8 cellular contexts compared by ENCODE assay signal in the genomic region with DNA sequence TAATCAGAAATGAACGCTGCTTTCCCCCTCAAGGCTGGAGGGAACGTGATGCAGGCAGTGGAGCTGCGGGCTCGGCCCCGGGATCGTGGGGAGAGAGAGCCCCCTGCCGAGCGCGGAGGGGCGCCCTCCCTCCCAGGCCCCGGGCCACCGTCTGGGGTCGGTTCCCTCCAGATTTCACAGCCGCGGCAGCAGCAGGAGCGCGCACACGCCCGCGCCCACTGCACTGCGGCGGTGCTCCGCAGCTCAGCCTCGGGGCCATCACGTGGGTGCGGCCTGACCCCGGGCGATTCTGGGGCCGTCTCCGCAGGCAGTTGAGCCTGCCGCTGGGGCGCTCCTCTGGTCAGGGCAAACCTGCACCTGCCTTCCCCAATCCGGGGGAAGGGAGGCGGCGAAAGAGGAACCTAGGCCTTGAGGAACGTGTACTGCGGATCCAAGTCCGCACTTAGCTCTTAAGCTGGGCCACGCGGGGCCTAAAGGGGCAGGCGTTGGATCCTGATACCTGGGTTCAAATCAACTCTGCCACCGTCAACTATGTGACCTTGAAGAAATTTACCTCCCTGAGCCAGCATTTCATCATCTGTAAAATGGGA. TPM values are rescaled to one million over a fixed set of nuclear protein-coding genes. Genes with fewer than 3 reads are reported as not detected.
DNase-seq lines count a peak whose midpoint lies in the region; ATAC-seq and TF ChIP-seq lines count a peak whose summit lies in the region.

No MANE protein-coding gene starts in this region.

- DNase-seq in AG09309 (ENCODE audit: low read depth) (no peak), fibroblast of the aortic adventitia (ENCODE audit: low read depth) (no peak), naive B cell (peak; percentile 38), type B pancreatic cell (ENCODE audit: extremely low spot score, unreplicated experiment) (no peak), epidermal melanocyte (ENCODE audit: insufficient read length, low spot score) (no peak)
- DNase-seq in activated CD8-positive, alpha-beta T cell treated with anti-CD3 and anti-CD28 coated beads for 36 hours = peak; percentile 36

- H3K4me3 ChIP-seq in AG09309 (ENCODE audit: control insufficient read depth, low read depth, low read length) (peak overlapping the region; percentile 31), fibroblast of the aortic adventitia (ENCODE audit: low read depth, low read length) (peak overlapping the region; percentile 44)

- intact Hi-C loops in activated CD8-positive, alpha-beta T cell treated with anti-CD3 and anti-CD28 coated beads for 36 hours (cut with micrococcal nuclease) = no loop called here

- no peaks in the 10 kb centered on the region for H3K36me3 Mint-ChIP-seq in activated CD8-positive, alpha-beta T cell treated with anti-CD3 and anti-CD28 coated beads for 36 hours (ENCODE audit: low read depth)
- H3K36me3 Mint-ChIP-seq in naive B cell = no peaks in the 10 kb centered on the region
- H3K36me3 Mint-ChIP-seq in type B pancreatic cell = no peaks in the 10 kb centered on the region

- H3K4me3 Mint-ChIP-seq in activated CD8-positive, alpha-beta T cell treated with anti-CD3 and anti-CD28 coated beads for 36 hours = peak overlapping the region; percentile 29
- H3K4me3 Mint-ChIP-seq in naive B cell (peak overlapping the region; percentile 61 to 91 (median 85)), type B pancreatic cell (peak overlapping the region; percentile 67)

- CTCF ChIA-PET in activated CD8-positive, alpha-beta T cell treated with anti-CD3 and anti-CD28 coated beads for 36 hours (lab: Charles Lee) = interaction anchor here (0.6 to 5.2 kb wide), 7 partner anchors 33 to 245 kb away, joined by 3 to 44 read pairs (median 3); a partner anchor contains a TSS

- POLR2A ChIA-PET in activated CD8-positive, alpha-beta T cell treated with anti-CD3 and anti-CD28 coated beads for 36 hours (lab: Charles Lee) = interaction anchor here (0.9 to 1.4 kb wide), 6 partner anchors 9 to 103 kb away, joined by 3 to 11 read pairs (median 3); a partner anchor contains a TSS

- peaks cover 21% of the 10 kb centered on the region for H3K27me3 Mint-ChIP-seq in activated CD8-positive, alpha-beta T cell treated with anti-CD3 and anti-CD28 coated beads for 36 hours
- H3K27me3 Mint-ChIP-seq in naive B cell (peaks cover 5 to 25% (median 9%) of the 10 kb centered on the region in 3 donors), type B pancreatic cell (peaks cover 57% of the 10 kb centered on the region)

- no peaks in the 10 kb centered on the region for H3K9me3 Mint-ChIP-seq in activated CD8-positive, alpha-beta T cell treated with anti-CD3 and anti-CD28 coated beads for 36 hours
- H3K9me3 Mint-ChIP-seq in naive B cell = peaks cover 0 to 3% (median 0%) of the 10 kb centered on the region in 7 donors
- H3K9me3 Mint-ChIP-seq in type B pancreatic cell = no peaks in the 10 kb centered on the region

- peak; percentile 34 for TF ChIP-seq CTCF in AG09309 (IDR thresholded peaks at IDR 0.05; ENCODE audit: control insufficient read depth, insufficient read depth, low read depth, low read length, missing control alignments)
- peak; percentile 29 for TF ChIP-seq CTCF in activated CD8-positive, alpha-beta T cell treated with anti-CD3 and anti-CD28 coated beads for 36 hours (IDR thresholded peaks at IDR 0.05)
- peak; percentile 22 for TF ChIP-seq CTCF in fibroblast of the aortic adventitia (IDR thresholded peaks at IDR 0.05; ENCODE audit: insufficient read depth, low read length)
- TF ChIP-seq CTCF in type B pancreatic cell (conservative IDR thresholded peaks at IDR 0.05) = peak; percentile 62

- H3K27ac Mint-ChIP-seq in activated CD8-positive, alpha-beta T cell treated with anti-CD3 and anti-CD28 coated beads for 36 hours = no peak overlapping the region
- peak overlapping the region in 2 of 6 donors; percentile 4 to 34 for H3K27ac Mint-ChIP-seq in naive B cell
- no peak overlapping the region for H3K27ac Mint-ChIP-seq in type B pancreatic cell

- H3K4me1 Mint-ChIP-seq in activated CD8-positive, alpha-beta T cell treated with anti-CD3 and anti-CD28 coated beads for 36 hours (ENCODE audit: low read depth) = peaks cover 11% of the 10 kb centered on the region
- peaks cover 18 to 28% (median 22%) of the 10 kb centered on the region in 3 donors for H3K4me1 Mint-ChIP-seq in naive B cell
- peaks cover 10% of the 10 kb centered on the region for H3K4me1 Mint-ChIP-seq in type B pancreatic cell (ENCODE audit: unreplicated experiment)

- no peak for TF ChIP-seq POLR2A in GM18505 (IDR thresholded peaks at IDR 0.05; ENCODE audit: borderline replicate concordance, extremely low read depth, insufficient read depth, insufficient read length)

- peak; percentile 69 for ATAC-seq in GM18505 (IDR thresholded peaks at IDR 0.05; ENCODE audit: unreplicated experiment)
- peak; percentile 61 for ATAC-seq in HG03196 (IDR thresholded peaks at IDR 0.05; ENCODE audit: unreplicated experiment)
- ATAC-seq in activated CD8-positive, alpha-beta T cell treated with anti-CD3 and anti-CD28 coated beads for 36 hours = peak; percentile 81
- peak; percentile 73 to 76 for ATAC-seq in naive B cell (ENCODE audit: low read depth in 2 of 2)

RNA-seq across cellular contexts. Expression of a gene that starts 9.4 kb away (rescaled TPM):
- 10 to 100 TPM; 50.1 to 57.4 TPM for total RNA-seq in activated CD8-positive, alpha-beta T cell treated with anti-CD3 and anti-CD28 coated beads for 36 hours
- total RNA-seq in fibroblast of the aortic adventitia (ENCODE audit: low replicate concordance) = 50.9 and 59.0 TPM in 2 replicates
- polyA plus RNA-seq in naive B cell (ENCODE audit: low read depth in 6 of 6) = 10 to 100 TPM; 39.1 to 51.1 (median 44.1) TPM
- 45.7 and 67.9 TPM in 2 replicates for total RNA-seq in type B pancreatic cell (ENCODE audit: low replicate concordance)

RNA-seq across cellular contexts. Expression of a gene that starts 36.0 kb away (rescaled TPM):
- total RNA-seq in activated CD8-positive, alpha-beta T cell treated with anti-CD3 and anti-CD28 coated beads for 36 hours = under 1 TPM in 1 of 2 experiments, not detected in 1; 0.87 TPM
- total RNA-seq in fibroblast of the aortic adventitia (ENCODE audit: low replicate concordance) = 0.90 and 3.2 TPM in 2 replicates
- not detected for polyA plus RNA-seq in naive B cell (ENCODE audit: low read depth in 6 of 6)
- total RNA-seq in type B pancreatic cell (ENCODE audit: low replicate concordance) = 22.8 and 41.7 TPM in 2 replicates

RNA-seq across cellular contexts. Expression of a gene that starts 43.8 kb away (rescaled TPM):
- total RNA-seq in activated CD8-positive, alpha-beta T cell treated with anti-CD3 and anti-CD28 coated beads for 36 hours = under 1 TPM; 0.31 to 0.61 TPM
- total RNA-seq in fibroblast of the aortic adventitia (ENCODE audit: low replicate concordance) (under 0.01 and 0.16 TPM in 2 replicates), type B pancreatic cell (ENCODE audit: low replicate concordance) (not detected in 2 replicates)
- polyA plus RNA-seq in naive B cell (ENCODE audit: low read depth in 6 of 6) = under 1 TPM in 5 of 6 donors, not detected in 1; 0.09 to 0.29 (median 0.20) TPM

RNA-seq across cellular contexts. Expression of a gene that starts 54.7 kb away (rescaled TPM):
- total RNA-seq in activated CD8-positive, alpha-beta T cell treated with anti-CD3 and anti-CD28 coated beads for 36 hours = 10 to 100 TPM; 34.1 to 35.0 TPM
- total RNA-seq in fibroblast of the aortic adventitia (ENCODE audit: low replicate concordance) (80.3 and 93.6 TPM in 2 replicates), type B pancreatic cell (ENCODE audit: low replicate concordance) (39.8 and 59.2 TPM in 2 replicates)
- 10 to 100 TPM; 19.8 to 38.6 (median 34.6) TPM for polyA plus RNA-seq in naive B cell (ENCODE audit: low read depth in 6 of 6)

Comparison
In these comparisons a context has a peak if more than half of its experiments do, and no peak if none do; other contexts are left out.
1. DNase-seq: peak in activated CD8-positive, alpha-beta T cell treated with anti-CD3 and anti-CD28 coated beads for 36 hours (single experiment) and naive B cell (single experiment); none in AG09309 (single experiment), fibroblast of the aortic adventitia (single experiment), type B pancreatic cell (single experiment) and epidermal melanocyte (single experiment).
2. H3K4me3 Mint-ChIP-seq: peak in every context shown above with its lines; median percentile 85 in naive B cell; 67 in type B pancreatic cell; 29 in activated CD8-positive, alpha-beta T cell treated with anti-CD3 and anti-CD28 coated beads for 36 hours.
3. Peak in every context shown above with its lines, with median percentiles within 50 percentile points of each other: CTCF ChIP-seq and ATAC-seq.